1 cellular context compared by ENCODE assay signal in the genomic region with DNA sequence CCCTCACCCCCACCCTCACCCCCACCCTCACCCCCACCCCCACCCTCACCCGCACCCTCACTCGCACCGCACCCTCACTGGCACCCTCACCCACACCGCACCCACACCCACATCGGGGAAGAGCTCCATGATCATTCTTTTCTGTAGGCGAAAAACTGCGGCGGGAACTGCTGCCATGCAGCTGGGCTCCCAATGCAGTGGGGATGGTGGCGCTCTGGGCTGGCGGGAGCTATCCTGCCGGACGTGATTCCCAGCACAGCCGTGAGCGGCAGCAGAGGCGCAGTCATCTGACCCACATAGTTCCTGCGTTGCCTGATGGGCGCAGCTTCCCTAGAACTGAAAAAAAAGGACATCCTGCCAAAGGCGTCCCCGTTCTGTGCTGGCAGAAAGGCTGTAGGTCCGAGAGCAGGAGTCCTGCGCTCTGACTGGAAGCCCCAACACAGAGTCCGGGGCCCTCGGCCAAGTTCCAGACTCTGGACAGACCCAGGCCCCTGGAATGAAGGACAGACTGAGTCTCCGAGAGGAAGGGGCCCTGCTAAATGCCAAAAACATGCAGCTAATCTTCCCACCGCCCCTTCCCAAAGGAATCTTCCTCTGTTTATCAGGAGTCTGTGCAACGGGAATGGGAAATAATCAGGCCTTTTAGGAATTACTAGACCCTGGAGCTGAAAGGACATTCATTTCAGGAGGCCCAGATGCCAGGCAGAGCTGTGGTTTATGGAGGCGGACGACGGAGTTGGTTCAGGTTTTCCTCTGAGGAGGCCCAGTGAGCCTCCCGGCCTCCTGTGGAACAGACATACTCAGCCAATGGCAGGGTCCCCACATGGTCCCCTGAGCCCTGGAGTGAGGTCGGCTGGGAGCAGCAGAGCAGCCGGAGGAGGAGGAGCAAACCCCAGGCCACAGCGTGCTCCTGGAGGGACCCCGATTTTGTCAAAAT.
A peak's percentile ranks its signal among the peaks of the same experiment; 100 is the strongest.
TF ChIP-seq lines count a peak whose summit lies in the region.

No MANE protein-coding gene starts in this region.

TF ChIP-seq in HepG2, 621 proteins besides CTCF, POLR2A, EP300 and RAD21 (continued from another document and continues in another):
- TF ChIP-seq, protein P1, sequence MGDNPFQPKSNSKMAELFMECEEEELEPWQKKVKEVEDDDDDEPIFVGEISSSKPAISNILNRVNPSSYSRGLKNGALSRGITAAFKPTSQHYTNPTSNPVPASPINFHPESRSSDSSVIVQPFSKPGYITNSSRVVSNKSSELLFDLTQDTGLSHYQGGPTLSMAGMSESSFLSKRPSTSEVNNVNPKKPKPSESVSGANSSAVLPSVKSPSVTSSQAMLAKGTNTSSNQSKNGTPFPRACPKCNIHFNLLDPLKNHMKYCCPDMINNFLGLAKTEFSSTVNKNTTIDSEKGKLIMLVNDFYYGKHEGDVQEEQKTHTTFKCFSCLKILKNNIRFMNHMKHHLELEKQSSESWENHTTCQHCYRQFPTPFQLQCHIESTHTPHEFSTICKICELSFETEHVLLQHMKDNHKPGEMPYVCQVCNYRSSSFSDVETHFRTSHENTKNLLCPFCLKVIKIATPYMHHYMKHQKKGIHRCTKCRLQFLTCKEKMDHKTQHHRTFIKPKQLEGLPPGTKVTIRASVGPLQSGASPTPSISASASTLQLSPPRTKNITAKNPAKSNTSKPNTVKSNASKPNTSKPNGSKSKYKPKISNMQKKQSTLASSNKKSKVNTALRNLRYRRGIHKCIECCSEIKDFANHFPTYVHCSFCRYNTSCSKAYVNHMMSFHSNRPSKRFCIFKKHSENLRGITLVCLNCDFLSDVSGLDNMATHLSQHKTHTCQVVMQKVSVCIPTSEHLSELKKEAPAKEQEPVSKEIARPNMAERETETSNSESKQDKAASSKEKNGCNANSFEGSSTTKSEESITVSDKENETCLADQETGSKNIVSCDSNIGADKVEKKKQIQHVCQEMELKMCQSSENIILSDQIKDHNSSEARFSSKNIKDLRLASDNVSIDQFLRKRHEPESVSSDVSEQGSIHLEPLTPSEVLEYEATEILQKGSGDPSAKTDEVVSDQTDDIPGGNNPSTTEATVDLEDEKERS (CRISPR knock-in tag; IDR thresholded peaks at IDR 0.05), result no peak
- TF ChIP-seq, protein P2, sequence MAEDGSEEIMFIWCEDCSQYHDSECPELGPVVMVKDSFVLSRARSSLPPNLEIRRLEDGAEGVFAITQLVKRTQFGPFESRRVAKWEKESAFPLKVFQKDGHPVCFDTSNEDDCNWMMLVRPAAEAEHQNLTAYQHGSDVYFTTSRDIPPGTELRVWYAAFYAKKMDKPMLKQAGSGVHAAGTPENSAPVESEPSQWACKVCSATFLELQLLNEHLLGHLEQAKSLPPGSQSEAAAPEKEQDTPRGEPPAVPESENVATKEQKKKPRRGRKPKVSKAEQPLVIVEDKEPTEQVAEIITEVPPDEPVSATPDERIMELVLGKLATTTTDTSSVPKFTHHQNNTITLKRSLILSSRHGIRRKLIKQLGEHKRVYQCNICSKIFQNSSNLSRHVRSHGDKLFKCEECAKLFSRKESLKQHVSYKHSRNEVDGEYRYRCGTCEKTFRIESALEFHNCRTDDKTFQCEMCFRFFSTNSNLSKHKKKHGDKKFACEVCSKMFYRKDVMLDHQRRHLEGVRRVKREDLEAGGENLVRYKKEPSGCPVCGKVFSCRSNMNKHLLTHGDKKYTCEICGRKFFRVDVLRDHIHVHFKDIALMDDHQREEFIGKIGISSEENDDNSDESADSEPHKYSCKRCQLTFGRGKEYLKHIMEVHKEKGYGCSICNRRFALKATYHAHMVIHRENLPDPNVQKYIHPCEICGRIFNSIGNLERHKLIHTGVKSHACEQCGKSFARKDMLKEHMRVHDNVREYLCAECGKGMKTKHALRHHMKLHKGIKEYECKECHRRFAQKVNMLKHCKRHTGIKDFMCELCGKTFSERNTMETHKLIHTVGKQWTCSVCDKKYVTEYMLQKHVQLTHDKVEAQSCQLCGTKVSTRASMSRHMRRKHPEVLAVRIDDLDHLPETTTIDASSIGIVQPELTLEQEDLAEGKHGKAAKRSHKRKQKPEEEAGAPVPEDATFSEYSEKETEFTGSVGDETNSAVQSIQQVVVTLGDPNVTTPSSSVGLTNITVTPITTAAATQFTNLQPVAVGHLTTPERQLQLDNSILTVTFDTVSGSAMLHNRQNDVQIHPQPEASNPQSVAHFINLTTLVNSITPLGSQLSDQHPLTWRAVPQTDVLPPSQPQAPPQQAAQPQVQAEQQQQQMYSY (CRISPR knock-in tag; IDR thresholded peaks at IDR 0.05), result no peak
- no peak for TF ChIP-seq KLF16 (CRISPR knock-in tag; IDR thresholded peaks at IDR 0.05)
- no peak for TF ChIP-seq ZFAT (CRISPR knock-in tag; conservative IDR thresholded peaks at IDR 0.05)
- TF ChIP-seq, protein P3, sequence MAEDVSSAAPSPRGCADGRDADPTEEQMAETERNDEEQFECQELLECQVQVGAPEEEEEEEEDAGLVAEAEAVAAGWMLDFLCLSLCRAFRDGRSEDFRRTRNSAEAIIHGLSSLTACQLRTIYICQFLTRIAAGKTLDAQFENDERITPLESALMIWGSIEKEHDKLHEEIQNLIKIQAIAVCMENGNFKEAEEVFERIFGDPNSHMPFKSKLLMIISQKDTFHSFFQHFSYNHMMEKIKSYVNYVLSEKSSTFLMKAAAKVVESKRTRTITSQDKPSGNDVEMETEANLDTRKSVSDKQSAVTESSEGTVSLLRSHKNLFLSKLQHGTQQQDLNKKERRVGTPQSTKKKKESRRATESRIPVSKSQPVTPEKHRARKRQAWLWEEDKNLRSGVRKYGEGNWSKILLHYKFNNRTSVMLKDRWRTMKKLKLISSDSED (CRISPR knock-in tag; IDR thresholded peaks at IDR 0.05), result no peak
- peak; percentile 74 for TF ChIP-seq SRSF1 (optimal IDR thresholded peaks at IDR 0.05; ENCODE audit: low read depth, low read length)
- TF ChIP-seq PHF21A (CRISPR knock-in tag; IDR thresholded peaks at IDR 0.05), result peak; percentile 84
- no peak for TF ChIP-seq ATRX (CRISPR knock-in tag; IDR thresholded peaks at IDR 0.05; ENCODE audit: borderline replicate concordance)
- TF ChIP-seq KLF12 (CRISPR knock-in tag; IDR thresholded peaks at IDR 0.05; ENCODE audit: borderline replicate concordance), result no peak
- TF ChIP-seq REPIN1 (CRISPR knock-in tag; IDR thresholded peaks at IDR 0.05; ENCODE audit: borderline replicate concordance, low read depth), result peak; percentile 30; the same call in 1 of the 2 replicates
- TF ChIP-seq, protein P4, sequence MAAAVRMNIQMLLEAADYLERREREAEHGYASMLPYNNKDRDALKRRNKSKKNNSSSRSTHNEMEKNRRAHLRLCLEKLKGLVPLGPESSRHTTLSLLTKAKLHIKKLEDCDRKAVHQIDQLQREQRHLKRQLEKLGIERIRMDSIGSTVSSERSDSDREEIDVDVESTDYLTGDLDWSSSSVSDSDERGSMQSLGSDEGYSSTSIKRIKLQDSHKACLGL (CRISPR knock-in tag; IDR thresholded peaks at IDR 0.05), result 0 out of 2 replicates have a peak, but pooled peaks have one; percentile 41
- TF ChIP-seq TSC22D2 (CRISPR knock-in tag; IDR thresholded peaks at IDR 0.05; ENCODE audit: borderline replicate concordance), result no peak
- peak; percentile 66 for TF ChIP-seq BHLHE40 (IDR thresholded peaks at IDR 0.05; ENCODE audit: low read length)
- peak; percentile 93 for TF ChIP-seq HNRNPK (IDR thresholded peaks at IDR 0.05; ENCODE audit: low read depth, low read length, poor library complexity, severe bottlenecking)
- TF ChIP-seq RFX3 (CRISPR knock-in tag; IDR thresholded peaks at IDR 0.05), result no peak
- TF ChIP-seq, protein P5, sequence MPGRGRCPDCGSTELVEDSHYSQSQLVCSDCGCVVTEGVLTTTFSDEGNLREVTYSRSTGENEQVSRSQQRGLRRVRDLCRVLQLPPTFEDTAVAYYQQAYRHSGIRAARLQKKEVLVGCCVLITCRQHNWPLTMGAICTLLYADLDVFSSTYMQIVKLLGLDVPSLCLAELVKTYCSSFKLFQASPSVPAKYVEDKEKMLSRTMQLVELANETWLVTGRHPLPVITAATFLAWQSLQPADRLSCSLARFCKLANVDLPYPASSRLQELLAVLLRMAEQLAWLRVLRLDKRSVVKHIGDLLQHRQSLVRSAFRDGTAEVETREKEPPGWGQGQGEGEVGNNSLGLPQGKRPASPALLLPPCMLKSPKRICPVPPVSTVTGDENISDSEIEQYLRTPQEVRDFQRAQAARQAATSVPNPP (CRISPR knock-in tag; IDR thresholded peaks at IDR 0.05), result no peak
- TF ChIP-seq, protein P6, sequence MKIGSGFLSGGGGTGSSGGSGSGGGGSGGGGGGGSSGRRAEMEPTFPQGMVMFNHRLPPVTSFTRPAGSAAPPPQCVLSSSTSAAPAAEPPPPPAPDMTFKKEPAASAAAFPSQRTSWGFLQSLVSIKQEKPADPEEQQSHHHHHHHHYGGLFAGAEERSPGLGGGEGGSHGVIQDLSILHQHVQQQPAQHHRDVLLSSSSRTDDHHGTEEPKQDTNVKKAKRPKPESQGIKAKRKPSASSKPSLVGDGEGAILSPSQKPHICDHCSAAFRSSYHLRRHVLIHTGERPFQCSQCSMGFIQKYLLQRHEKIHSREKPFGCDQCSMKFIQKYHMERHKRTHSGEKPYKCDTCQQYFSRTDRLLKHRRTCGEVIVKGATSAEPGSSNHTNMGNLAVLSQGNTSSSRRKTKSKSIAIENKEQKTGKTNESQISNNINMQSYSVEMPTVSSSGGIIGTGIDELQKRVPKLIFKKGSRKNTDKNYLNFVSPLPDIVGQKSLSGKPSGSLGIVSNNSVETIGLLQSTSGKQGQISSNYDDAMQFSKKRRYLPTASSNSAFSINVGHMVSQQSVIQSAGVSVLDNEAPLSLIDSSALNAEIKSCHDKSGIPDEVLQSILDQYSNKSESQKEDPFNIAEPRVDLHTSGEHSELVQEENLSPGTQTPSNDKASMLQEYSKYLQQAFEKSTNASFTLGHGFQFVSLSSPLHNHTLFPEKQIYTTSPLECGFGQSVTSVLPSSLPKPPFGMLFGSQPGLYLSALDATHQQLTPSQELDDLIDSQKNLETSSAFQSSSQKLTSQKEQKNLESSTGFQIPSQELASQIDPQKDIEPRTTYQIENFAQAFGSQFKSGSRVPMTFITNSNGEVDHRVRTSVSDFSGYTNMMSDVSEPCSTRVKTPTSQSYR (CRISPR knock-in tag; IDR thresholded peaks at IDR 0.05; ENCODE audit: borderline replicate concordance), result peak; percentile 62; the same call in 1 of the 2 replicates
- TF ChIP-seq ZNF460 (CRISPR knock-in tag; IDR thresholded peaks at IDR 0.05; ENCODE audit: borderline replicate concordance), result no peak
- TF ChIP-seq RCOR2 (CRISPR knock-in tag; IDR thresholded peaks at IDR 0.05), result 0 out of 2 replicates have a peak, but pooled peaks have one; percentile 36
- TF ChIP-seq MYNN (CRISPR knock-in tag; IDR thresholded peaks at IDR 0.05; ENCODE audit: low read depth), result peak; percentile 30; the same call in 1 of the 2 replicates
- TF ChIP-seq, protein P7, sequence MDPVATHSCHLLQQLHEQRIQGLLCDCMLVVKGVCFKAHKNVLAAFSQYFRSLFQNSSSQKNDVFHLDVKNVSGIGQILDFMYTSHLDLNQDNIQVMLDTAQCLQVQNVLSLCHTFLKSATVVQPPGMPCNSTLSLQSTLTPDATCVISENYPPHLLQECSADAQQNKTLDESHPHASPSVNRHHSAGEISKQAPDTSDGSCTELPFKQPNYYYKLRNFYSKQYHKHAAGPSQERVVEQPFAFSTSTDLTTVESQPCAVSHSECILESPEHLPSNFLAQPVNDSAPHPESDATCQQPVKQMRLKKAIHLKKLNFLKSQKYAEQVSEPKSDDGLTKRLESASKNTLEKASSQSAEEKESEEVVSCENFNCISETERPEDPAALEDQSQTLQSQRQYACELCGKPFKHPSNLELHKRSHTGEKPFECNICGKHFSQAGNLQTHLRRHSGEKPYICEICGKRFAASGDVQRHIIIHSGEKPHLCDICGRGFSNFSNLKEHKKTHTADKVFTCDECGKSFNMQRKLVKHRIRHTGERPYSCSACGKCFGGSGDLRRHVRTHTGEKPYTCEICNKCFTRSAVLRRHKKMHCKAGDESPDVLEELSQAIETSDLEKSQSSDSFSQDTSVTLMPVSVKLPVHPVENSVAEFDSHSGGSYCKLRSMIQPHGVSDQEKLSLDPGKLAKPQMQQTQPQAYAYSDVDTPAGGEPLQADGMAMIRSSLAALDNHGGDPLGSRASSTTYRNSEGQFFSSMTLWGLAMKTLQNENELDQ (CRISPR knock-in tag; IDR thresholded peaks at IDR 0.05; ENCODE audit: borderline replicate concordance), result no peak
- no peak; the same call in 1 of the 2 replicates for TF ChIP-seq EHMT2 (IDR thresholded peaks at IDR 0.05; ENCODE audit: borderline replicate concordance, low read depth, low read length)
- TF ChIP-seq KAT8 (CRISPR knock-in tag; IDR thresholded peaks at IDR 0.05), result peak; percentile 81
- no peak for TF ChIP-seq ZNF629 (CRISPR knock-in tag; conservative IDR thresholded peaks at IDR 0.05)
- TF ChIP-seq ZNF768 (CRISPR knock-in tag; IDR thresholded peaks at IDR 0.05), result peak; percentile 77; the same call in 1 of the 2 replicates
- peak; percentile 86 for TF ChIP-seq HNRNPLL (IDR thresholded peaks at IDR 0.05; ENCODE audit: low read depth, low read length, poor library complexity, severe bottlenecking)
- TF ChIP-seq REXO4 (CRISPR knock-in tag; IDR thresholded peaks at IDR 0.05; ENCODE audit: borderline replicate concordance), result no peak
- TF ChIP-seq ZNF354B (CRISPR knock-in tag; IDR thresholded peaks at IDR 0.05), result no peak
- TF ChIP-seq, protein P8, sequence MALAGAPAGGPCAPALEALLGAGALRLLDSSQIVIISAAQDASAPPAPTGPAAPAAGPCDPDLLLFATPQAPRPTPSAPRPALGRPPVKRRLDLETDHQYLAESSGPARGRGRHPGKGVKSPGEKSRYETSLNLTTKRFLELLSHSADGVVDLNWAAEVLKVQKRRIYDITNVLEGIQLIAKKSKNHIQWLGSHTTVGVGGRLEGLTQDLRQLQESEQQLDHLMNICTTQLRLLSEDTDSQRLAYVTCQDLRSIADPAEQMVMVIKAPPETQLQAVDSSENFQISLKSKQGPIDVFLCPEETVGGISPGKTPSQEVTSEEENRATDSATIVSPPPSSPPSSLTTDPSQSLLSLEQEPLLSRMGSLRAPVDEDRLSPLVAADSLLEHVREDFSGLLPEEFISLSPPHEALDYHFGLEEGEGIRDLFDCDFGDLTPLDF (CRISPR knock-in tag; IDR thresholded peaks at IDR 0.05), result no peak
- TF ChIP-seq, protein P9, sequence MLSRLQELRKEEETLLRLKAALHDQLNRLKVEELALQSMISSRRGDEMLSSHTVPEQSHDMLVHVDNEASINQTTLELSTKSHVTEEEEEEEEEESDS (CRISPR knock-in tag; IDR thresholded peaks at IDR 0.05; ENCODE audit: borderline replicate concordance), result no peak
- TF ChIP-seq, protein P10, sequence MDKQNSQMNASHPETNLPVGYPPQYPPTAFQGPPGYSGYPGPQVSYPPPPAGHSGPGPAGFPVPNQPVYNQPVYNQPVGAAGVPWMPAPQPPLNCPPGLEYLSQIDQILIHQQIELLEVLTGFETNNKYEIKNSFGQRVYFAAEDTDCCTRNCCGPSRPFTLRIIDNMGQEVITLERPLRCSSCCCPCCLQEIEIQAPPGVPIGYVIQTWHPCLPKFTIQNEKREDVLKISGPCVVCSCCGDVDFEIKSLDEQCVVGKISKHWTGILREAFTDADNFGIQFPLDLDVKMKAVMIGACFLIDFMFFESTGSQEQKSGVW (CRISPR knock-in tag; IDR thresholded peaks at IDR 0.05; ENCODE audit: borderline replicate concordance), result no peak
- TF ChIP-seq, protein P11, sequence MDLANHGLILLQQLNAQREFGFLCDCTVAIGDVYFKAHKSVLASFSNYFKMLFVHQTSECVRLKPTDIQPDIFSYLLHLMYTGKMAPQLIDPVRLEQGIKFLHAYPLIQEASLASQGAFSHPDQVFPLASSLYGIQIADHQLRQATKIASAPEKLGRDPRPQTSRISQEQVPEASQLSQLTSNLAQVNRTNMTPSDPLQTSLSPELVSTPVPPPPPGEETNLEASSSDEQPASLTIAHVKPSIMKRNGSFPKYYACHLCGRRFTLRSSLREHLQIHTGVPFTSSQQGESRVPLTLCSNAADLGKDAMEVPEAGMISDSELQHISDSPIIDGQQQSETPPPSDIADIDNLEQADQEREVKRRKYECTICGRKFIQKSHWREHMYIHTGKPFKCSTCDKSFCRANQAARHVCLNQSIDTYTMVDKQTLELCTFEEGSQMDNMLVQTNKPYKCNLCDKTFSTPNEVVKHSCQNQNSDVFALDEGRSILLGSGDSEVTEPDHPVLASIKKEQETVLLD (CRISPR knock-in tag; IDR thresholded peaks at IDR 0.05; ENCODE audit: low read depth), result no peak
- peak; percentile 59; the same call in 1 of the 2 replicates for TF ChIP-seq ZNF776 (CRISPR knock-in tag; IDR thresholded peaks at IDR 0.05)
- no peak for TF ChIP-seq SMARCE1 (IDR thresholded peaks at IDR 0.05; ENCODE audit: borderline replicate concordance)
